8 cellular contexts compared by ENCODE assay signal in genomic region chr1:32247983-32248889, GRCh38. TPM values are rescaled to one million over a fixed set of nuclear protein-coding genes. Genes with fewer than 3 reads are reported as not detected.
A peak's percentile ranks its signal among the peaks of the same experiment; 100 is the strongest.
DNase-seq lines count a peak whose midpoint lies in the region; ATAC-seq, FAIRE-seq and TF ChIP-seq lines count a peak whose summit lies in the region.

No MANE protein-coding gene starts in this region.

- ATAC-seq in GM18505 (IDR thresholded peaks at IDR 0.05; ENCODE audit: unreplicated experiment) (peak; percentile 30), T-helper 17 cell (peak; percentile 29), HG03378 (IDR thresholded peaks at IDR 0.05; ENCODE audit: unreplicated experiment) (no peak)

- TF ChIP-seq CTCF in astrocyte (IDR thresholded peaks at IDR 0.05; ENCODE audit: insufficient read depth, low read depth, low read length): peak; percentile 44

- no peak overlapping the region for H3K9ac ChIP-seq in astrocyte (ENCODE audit: low read length)

- H3K9me3 Mint-ChIP-seq in astrocyte (ENCODE audit: unreplicated experiment): peaks cover 2% of the 10 kb centered on the region

- peak overlapping the region; percentile 72 for H3K4me2 ChIP-seq in astrocyte (ENCODE audit: low read length)

- no peak for TF ChIP-seq POLR2A in GM18505 (IDR thresholded peaks at IDR 0.05; ENCODE audit: borderline replicate concordance, extremely low read depth, insufficient read depth, insufficient read length)

- no peaks in the 10 kb centered on the region for H3K36me3 ChIP-seq in astrocyte (ENCODE audit: insufficient read depth, low read length)

- H3K36me3 Mint-ChIP-seq in T-helper 17 cell (ENCODE audit: low read depth): peaks cover 17% of the 10 kb centered on the region
- no peaks in the 10 kb centered on the region for H3K36me3 Mint-ChIP-seq in astrocyte (ENCODE audit: low read depth, unreplicated experiment)

- DNase-seq in MV-4-11 (lab: John Stamatoyannopoulos, UW) (peak; percentile 23), T-helper 17 cell (peak; percentile 62 to 70 (median 69)), astrocyte (ENCODE audit: low read depth) (no peak), SW 1271 (lab: John Stamatoyannopoulos, UW) (no peak)
- DNase-seq in stimulated activated CD4-positive, alpha-beta T cell treated with anti-CD3 and anti-CD28 coated beads, Interleukin-12 subunit alpha, Interleukin-12 subunit beta, amount 100 ng/mL, for 24 hours (ENCODE audit: low read depth in 2 of 2): peak; percentile 62 to 83

- H3K27me3 Mint-ChIP-seq in T-helper 17 cell (no peaks in the 10 kb centered on the region), astrocyte (ENCODE audit: low read depth, unreplicated experiment) (peaks cover 12% of the 10 kb centered on the region)

- H3K27ac ChIP-seq in astrocyte (ENCODE audit: low read depth, low read length): no peak overlapping the region

- H3K4me3 ChIP-seq in astrocyte (ENCODE audit: insufficient read depth, low read depth, low read length) (no peak overlapping the region), iPS-11a (ENCODE audit: low read depth, low read length) (peak overlapping the region; percentile 20)

- H3K4me3 Mint-ChIP-seq in T-helper 17 cell (peak overlapping the region; percentile 99), astrocyte (ENCODE audit: unreplicated experiment) (peak overlapping the region; percentile 54)

- no peaks in the 10 kb centered on the region for H4K20me1 ChIP-seq in astrocyte (ENCODE audit: insufficient read depth, low read length)

- no peaks in the 10 kb centered on the region for H3K79me2 ChIP-seq in astrocyte (ENCODE audit: insufficient read depth, low read length)

- no peak for FAIRE-seq in astrocyte (lab: Jason Lieb, UNC)

- H3K4me1 Mint-ChIP-seq in T-helper 17 cell: peaks cover 46% of the 10 kb centered on the region
- H3K4me1 Mint-ChIP-seq in astrocyte (ENCODE audit: low read depth, unreplicated experiment): peaks cover 10% of the 10 kb centered on the region

- peak overlapping the region; percentile 100 for H3K27ac Mint-ChIP-seq in T-helper 17 cell
- H3K27ac Mint-ChIP-seq in astrocyte (ENCODE audit: unreplicated experiment): no peak overlapping the region

- H3K9me3 ChIP-seq in T-helper 17 cell (ENCODE audit: control insufficient read depth, low read length, poor library complexity, severe bottlenecking) (no peaks in the 10 kb centered on the region), astrocyte (ENCODE audit: insufficient read depth, low read depth, low read length) (no peaks in the 10 kb centered on the region)

- peak overlapping the region; percentile 47 for H2AFZ ChIP-seq in astrocyte (ENCODE audit: low read depth, low read length)

- no peaks in the 10 kb centered on the region for H3K27me3 ChIP-seq in astrocyte (ENCODE audit: insufficient read depth, low read length)

- peaks cover 23% of the 10 kb centered on the region for H3K4me1 ChIP-seq in astrocyte (ENCODE audit: insufficient read depth, low read length)

RNA-seq across cellular contexts. Expression of gene FAM167B, which starts 1.2 kb away (rescaled TPM):
- total RNA-seq in T-helper 17 cell: under 1 TPM; 0.60 to 0.72 TPM
- 0.64 and 0.75 TPM in 2 replicates for total RNA-seq in astrocyte

RNA-seq across cellular contexts. Expression of gene LCK, which starts 2.8 kb away (rescaled TPM):
- total RNA-seq in T-helper 17 cell: 100 to 1,000 TPM; 267 to 268 TPM
- 0.30 TPM in 1 of 2 replicates, not detected in the other for total RNA-seq in astrocyte

RNA-seq across cellular contexts. Expression of gene EIF3I, which starts 26.0 kb away (rescaled TPM):
- total RNA-seq in T-helper 17 cell: 100 to 1,000 TPM; 116 to 132 TPM
- 173 and 184 TPM in 2 replicates for total RNA-seq in astrocyte

RNA-seq across cellular contexts. Expression of gene TMEM234, which starts 26.1 kb away (rescaled TPM):
- 10 to 100 TPM; 13.1 to 18.8 TPM for total RNA-seq in T-helper 17 cell
- 16.7 and 17.3 TPM in 2 replicates for total RNA-seq in astrocyte

RNA-seq across cellular contexts. Expression of gene DCDC2B, which starts 39.3 kb away (rescaled TPM):
- total RNA-seq in T-helper 17 cell (not detected), astrocyte (not detected in 2 replicates)

Comparison
In these comparisons a context has a peak if more than half of its experiments do, and no peak if none do; other contexts are left out.
1. DNase-seq: peak in MV-4-11 (single experiment), T-helper 17 cell (3 of 3) and stimulated activated CD4-positive, alpha-beta T cell treated with anti-CD3 and anti-CD28 coated beads, Interleukin-12 subunit alpha, Interleukin-12 subunit beta, amount 100 ng/mL, for 24 hours (2 of 2); none in astrocyte (single experiment) and SW 1271 (0 of 2).
2. RNA of gene LCK, which starts 2.8 kb away (total RNA-seq): 267 to 268 TPM in T-helper 17 cell; 0.30 TPM in astrocyte; every median in the first group is over 100 times any median in the second.